ENCODE assay signal across 8 cellular contexts in genomic region chr18:21612125-21613100, GRCh38. TPM values are rescaled to one million over a fixed set of nuclear protein-coding genes. Genes with fewer than 3 reads are reported as not detected.
A peak's percentile ranks its signal among the peaks of the same experiment; 100 is the strongest.
DNase-seq lines count a peak whose midpoint lies in the region; ATAC-seq and TF ChIP-seq lines count a peak whose summit lies in the region.

Gene SNRPD1 (plus strand): TSS chr18:21612314. CDS start chr18:21612430, 116 bp downstream.

- H3K79me2 ChIP-seq in OCI-LY7 (ENCODE audit: insufficient read depth, low read depth, low read length): peaks cover 52% of the 10 kb centered on the region

- TF ChIP-seq POLR2A in IMR-90 (IDR thresholded peaks at IDR 0.05; ENCODE audit: low read depth, low read length): peak; percentile 92

- H3K9me3 ChIP-seq in IMR-90 (ENCODE audit: control insufficient read depth, insufficient read depth, low read length) (no peaks in the 10 kb centered on the region), OCI-LY7 (ENCODE audit: low read length) (peaks cover 16% of the 10 kb centered on the region; the same call in 1 of the 2 replicates), mucosa of descending colon (no peaks in the 10 kb centered on the region)

- peak within 1 kb of the TSS; percentile 70 for H4K5ac ChIP-seq in IMR-90 (ENCODE audit: low read depth, low read length)

- no peaks in the 10 kb centered on the region; a peak in 1 of 4 replicates for H3K79me1 ChIP-seq in IMR-90 (ENCODE audit: low read depth in 1 of 2, low read length in 2 of 2)

- H3K27ac ChIP-seq in IMR-90 (ENCODE audit: insufficient read depth, low read length) (peak within 1 kb of the TSS; percentile 95), OCI-LY7 (ENCODE audit: low read depth, low read length, poor library complexity, severe bottlenecking) (peak within 1 kb of the TSS; percentile 92)

- peak within 1 kb of the TSS; percentile 72 for H2BK5ac ChIP-seq in IMR-90 (ENCODE audit: low read depth, low read length, poor library complexity, severe bottlenecking)

- peak; percentile 27; the same call in 1 of the 2 replicates for TF ChIP-seq RAD21 in IMR-90 (IDR thresholded peaks at IDR 0.05; ENCODE audit: low read length)

- H3K27me3 ChIP-seq in IMR-90 (ENCODE audit: control insufficient read depth, insufficient read depth, low read length): no peaks in the 10 kb centered on the region

- H4K20me1 ChIP-seq in IMR-90 (ENCODE audit: insufficient read depth, low read length): peaks cover 22% of the 10 kb centered on the region
- H4K20me1 ChIP-seq in OCI-LY7 (ENCODE audit: insufficient read depth, low read length): peaks cover 20% of the 10 kb centered on the region

- H3K9ac ChIP-seq in IMR-90 (ENCODE audit: low read depth, low read length): peak within 1 kb of the TSS; percentile 93

- in situ Hi-C loops in IMR-90 (cut with MboI; ENCODE audit: low sequenced_read_pairs): no loop called here

- H3K4ac ChIP-seq in IMR-90 (ENCODE audit: low read depth, low read length): peak within 1 kb of the TSS; percentile 94

- peak within 1 kb of the TSS; percentile 90; the same call in 1 of the 2 replicates for H3K23ac ChIP-seq in IMR-90 (ENCODE audit: low read depth, low read length)

- H3K18ac ChIP-seq in IMR-90 (ENCODE audit: low read depth, low read length): no peak within 1 kb of the TSS

- H3K14ac ChIP-seq in IMR-90 (replicated peaks; ENCODE audit: low read depth, low read length): peak within 1 kb of the TSS; percentile 93

- peak within 1 kb of the TSS; percentile 81 for H4K91ac ChIP-seq in IMR-90 (ENCODE audit: insufficient read depth, low read depth, low read length)

- no peaks in the 10 kb centered on the region for H3K9me1 ChIP-seq in IMR-90 (ENCODE audit: insufficient read depth, low read length)

- ATAC-seq in GM21528 (IDR thresholded peaks at IDR 0.05; ENCODE audit: low FRiP score, unreplicated experiment) (peak; percentile 95), IMR-90 (ENCODE audit: low read depth) (peak; percentile 100), mucosa of descending colon (peak; percentile 100)

- H3K9me2 ChIP-seq in OCI-LY7 (ENCODE audit: insufficient read depth, low read length): no peaks in the 10 kb centered on the region

- POLR2A ChIA-PET in IMR-90 (lab: Charles Lee; ENCODE audit: unreplicated experiment): no interaction called here
- POLR2A ChIA-PET in OCI-LY7 (lab: Charles Lee): interaction anchor here (0.7 to 3.5 kb wide), 12 partner anchors 10 to 1868 kb away, joined by 3 to 49 read pairs (median 4); partner anchors contain the start of genes ESCO1 and MIB1

- peak within 1 kb of the TSS; percentile 94 for H2AFZ ChIP-seq in IMR-90 (replicated peaks; ENCODE audit: low read length, poor library complexity)
- H2AFZ ChIP-seq in OCI-LY7 (ENCODE audit: low read length): peak within 1 kb of the TSS; percentile 96

- H3K4me1 ChIP-seq in IMR-90 (ENCODE audit: control insufficient read depth, insufficient read depth, low read length) (peaks cover 2% of the 10 kb centered on the region; the same call in 1 of the 2 replicates), OCI-LY7 (ENCODE audit: insufficient read depth, low read length, poor library complexity, severe bottlenecking) (peaks cover 20% of the 10 kb centered on the region), mucosa of descending colon (ENCODE audit: low read depth) (peaks cover 8% of the 10 kb centered on the region)

- H2BK20ac ChIP-seq in IMR-90 (ENCODE audit: low read depth, low read length): no peak within 1 kb of the TSS

- intact Hi-C loops in IMR-90 (cut with micrococcal nuclease): loop anchor here (1.0 to 10.0 kb wide), 2 partner anchors 92 to 132 kb away; partner anchors contain the start of genes ABHD3 and MIB1
- intact Hi-C loops in OCI-LY7 (cut with micrococcal nuclease; ENCODE audit: unreplicated experiment): loop anchor here (1.0 to 10.0 kb wide), 4 partner anchors 12 to 242 kb away; partner anchors contain the start of genes ABHD3, ESCO1 and MIB1
- intact Hi-C loops in mucosa of descending colon (cut with DNase I, micrococcal nuclease): no loop called here

- peak within 1 kb of the TSS; percentile 73 for H2AK9ac ChIP-seq in IMR-90 (replicated peaks; ENCODE audit: low read depth, low read length, poor library complexity)

- DNase-seq in DMS153 treated with DMSO at 0.1 percent for 48 hours (lab: John Stamatoyannopoulos, UW; ENCODE audit: unreplicated experiment) (peak; percentile 73), IMR-90 (peak; percentile 90), OCI-LY7 (ENCODE audit: low spot score) (peak; percentile 96), activated T-cell treated with anti-CD3 and anti-CD28 coated beads for 24 hours (ENCODE audit: low read depth) (peak; percentile 90), epithelial cell of esophagus (ENCODE audit: low read depth) (peak; percentile 92), mucosa of descending colon (peak; percentile 92 to 96 (median 93))
- DNase-seq in stimulated activated CD8-positive, alpha-beta memory T cell treated with anti-CD3 and anti-CD28 coated beads, Interleukin-4, amount 100 ng/mL, for 24 hours (ENCODE audit: low read depth): peak; percentile 86

- BruUV-seq in IMR-90 (replicated peaks; lab: Mats Ljungman, UMichigan) (TSS peak; percentile 64), OCI-LY7 (replicated peaks; lab: Mats Ljungman, UMichigan) (TSS peak; percentile 88)

- peak within 1 kb of the TSS; percentile 65; the same call in 1 of the 2 replicates for H2AK5ac ChIP-seq in IMR-90 (ENCODE audit: low read depth, low read length)

- CTCF ChIA-PET in IMR-90 (lab: Yijun Ruan, JAX): interaction anchor here (1.3 to 2.5 kb wide), 2 partner anchors 12 to 21 kb away, joined by 3 to 11 read pairs; partner anchors contain the start of gene ESCO1
- CTCF ChIA-PET in OCI-LY7 (lab: Charles Lee; ENCODE audit: unreplicated experiment): interaction anchor here (0.5 to 1.9 kb wide), 4 partner anchors 11 to 329 kb away, joined by 3 to 17 read pairs (median 3); partner anchors contain the start of gene ESCO1

- H2BK120ac ChIP-seq in IMR-90 (ENCODE audit: low read depth, low read length): 0 out of 2 replicates have a peak within 1 kb of the TSS, but pooled peaks have one; percentile 33

- TF ChIP-seq CTCF in IMR-90 (conservative IDR thresholded peaks at IDR 0.05; ENCODE audit: low read depth, low read length) (peak; percentile 96), OCI-LY7 (conservative IDR thresholded peaks at IDR 0.05; ENCODE audit: low read length) (peak; percentile 86), epithelial cell of esophagus (IDR thresholded peaks at IDR 0.05; ENCODE audit: insufficient read depth, low read depth, low read length, missing control alignments) (peak; percentile 80), mucosa of descending colon (IDR thresholded peaks at IDR 0.05) (peak; percentile 95)

- peak within 1 kb of the TSS; percentile 87 for H4K8ac ChIP-seq in IMR-90 (ENCODE audit: low read depth in 2 of 2, low read length in 2 of 2)

- H3K36me3 ChIP-seq in IMR-90 (ENCODE audit: control insufficient read depth, insufficient read depth, low read length) (peaks cover under 1% of the 10 kb centered on the region; the same call in 1 of the 2 replicates), OCI-LY7 (ENCODE audit: insufficient read depth, low read length) (peaks cover 47% of the 10 kb centered on the region), mucosa of descending colon (ENCODE audit: low read depth) (no peaks in the 10 kb centered on the region)

- H3K4me2 ChIP-seq in IMR-90 (ENCODE audit: low read depth, low read length) (peak within 1 kb of the TSS; percentile 86), OCI-LY7 (ENCODE audit: low read length) (peak within 1 kb of the TSS; percentile 75)

- no peak within 1 kb of the TSS for H2BK15ac ChIP-seq in IMR-90 (ENCODE audit: low read depth, low read length)

- dilution Hi-C loops in IMR-90 (cut with HindIII; ENCODE audit: low sequenced_read_pairs, unreplicated experiment): no loop called here

- H3K56ac ChIP-seq in IMR-90 (ENCODE audit: extremely low read depth, insufficient read depth, low read length): peak within 1 kb of the TSS; percentile 89

- 0% methylated on average over 20 of the region's 59 CpGs; no CpG with 5 or more reads in 1 of the 2 experiments for WGBS in IMR-90 (ENCODE audit: extremely low coverage in 2 of 2, insufficient read length in 1 of 2), 2 experiments

- peak within 1 kb of the TSS; percentile 85 for H3K4me3 ChIP-seq in IMR-90 (ENCODE audit: insufficient read depth, low read depth, low read length)
- peak within 1 kb of the TSS; percentile 87 for H3K4me3 ChIP-seq in OCI-LY7 (ENCODE audit: low read depth, low read length, poor library complexity, severe bottlenecking)
- peak within 1 kb of the TSS; percentile 98 for H3K4me3 ChIP-seq in epithelial cell of esophagus (ENCODE audit: low read length)
- H3K4me3 ChIP-seq in mucosa of descending colon: peak within 1 kb of the TSS; percentile 80

TF ChIP-seq in IMR-90, 13 proteins besides CTCF, POLR2A, EP300 and RAD21:
- 0 out of 2 replicates have a peak, but pooled peaks have one; percentile 12 for TF ChIP-seq BHLHE40 (IDR thresholded peaks at IDR 0.05; ENCODE audit: low read depth, low read length)
- TF ChIP-seq MAFK (IDR thresholded peaks at IDR 0.05; ENCODE audit: low read depth, low read length): no peak
- 0 out of 2 replicates have a peak, but pooled peaks have one; percentile 20 for TF ChIP-seq NFE2L2 (IDR thresholded peaks at IDR 0.05; ENCODE audit: low read depth, low read length)
- TF ChIP-seq MXI1 (IDR thresholded peaks at IDR 0.05; ENCODE audit: borderline replicate concordance, low read depth, low read length): peak; percentile 98
- TF ChIP-seq SMC3 (IDR thresholded peaks at IDR 0.05; ENCODE audit: low read depth, low read length): peak; percentile 34; the same call in 1 of the 2 replicates

RNA-seq across cellular contexts. Expression of gene SNRPD1, which starts in this region (rescaled TPM):
- total RNA-seq in IMR-90 (2012; rRNA removed) (6.8 and 24.7 TPM in 2 replicates), OCI-LY7 (2022) (142 and 181 TPM in 2 replicates), mucosa of descending colon (10 to 100 TPM; 29.5 to 42.2 (median 32.2) TPM)
- polyA plus RNA-seq in IMR-90 (2012; rRNA removed): 18.9 and 19.8 TPM in 2 replicates
- polyA plus RNA-seq in IMR-90 (2012; cell fraction: cytosol; rRNA removed): 5.6 and 13.1 TPM in 2 replicates
- 0.53 and 2.4 TPM in 2 replicates for polyA plus RNA-seq in IMR-90 (2012; cell fraction: nucleus; rRNA removed; ENCODE audit: low replicate concordance)
- total RNA-seq in OCI-LY7 (2014; rRNA removed; shearing (Covaris generic)): 133 and 191 TPM in 2 replicates

Comparison
In these comparisons a context has a peak if more than half of its experiments do, and no peak if none do; other contexts are left out.
1. Peak in every context shown above with its lines: DNase-seq, ATAC-seq, H3K4me3 ChIP-seq and H3K27ac ChIP-seq.
2. intact Hi-C loops: an anchor here in IMR-90 (1.0 to 10.0 kb wide) and OCI-LY7 (1.0 to 10.0 kb wide); none called in mucosa of descending colon.